8 cellular contexts compared by ENCODE assay signal in the genomic region with DNA sequence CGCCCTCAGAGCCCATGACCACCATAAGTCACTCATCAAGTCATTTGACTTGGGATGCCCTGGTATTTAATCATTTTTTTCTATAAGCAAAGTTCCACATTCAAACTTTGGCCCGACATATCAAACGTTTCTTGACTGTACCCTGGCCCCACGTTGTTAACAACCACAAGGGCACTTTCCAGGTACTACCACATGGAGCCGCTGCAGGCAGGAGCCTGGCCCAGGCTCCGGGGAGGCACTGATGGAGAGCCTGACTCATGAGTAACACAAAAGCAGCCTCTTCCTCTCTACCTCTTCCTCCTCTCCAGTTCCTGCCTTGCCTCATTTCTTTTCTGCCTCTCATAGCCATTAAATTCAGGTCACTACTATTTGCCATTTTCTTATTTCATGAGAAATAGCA.
DNase-seq lines count a peak whose midpoint lies in the region; TF ChIP-seq lines count a peak whose summit lies in the region.
"Not testable (repeated sequence)": the region's sequence is repeated elsewhere in the genome, so short reads cannot be mapped to it uniquely, and the experiment has no call there.

No MANE protein-coding gene starts in this region.

- peak; percentile 15 for TF ChIP-seq CTCF in colonic mucosa (IDR thresholded peaks at IDR 0.05)
- TF ChIP-seq CTCF in sigmoid colon (IDR thresholded peaks at IDR 0.05): peak in 2 of 4 experiments; percentile 15 to 37

- H3K9me3 ChIP-seq in colonic mucosa; iPS DF 6.9 (ENCODE audit: control insufficient read depth, insufficient read depth, low read length); sigmoid colon: not testable (repeated sequence)

- TF ChIP-seq POLR2A in sigmoid colon (IDR thresholded peaks at IDR 0.05): not testable (repeated sequence)

- H3K4me1 Mint-ChIP-seq in activated T-cell treated with anti-CD3 and anti-CD28 coated beads, Interleukin-2, amount 50 U/mL, for 24 hours (ENCODE audit: low read depth): not testable (repeated sequence)

- H3K36me3 ChIP-seq in colonic mucosa; iPS DF 6.9 (ENCODE audit: control insufficient read depth, insufficient read depth, low read length); sigmoid colon: not testable (repeated sequence)

- not testable (repeated sequence) for H3K27me3 ChIP-seq in colonic mucosa; iPS DF 6.9 (ENCODE audit: control insufficient read depth, insufficient read depth, low read length); sigmoid colon

- DNase-seq in GM04504 (ENCODE audit: low read depth) (peak; percentile 2), T follicular helper cell (ENCODE audit: low read depth) (peak; percentile 19), colonic mucosa (peak; percentile 50), iPS DF 6.9 (ENCODE audit: low read depth, low spot score) (peak; percentile 5), sigmoid colon (peak; percentile 66), stromal cell of bone marrow (ENCODE audit: low read depth) (peak; percentile 29)
- peak; percentile 65 for DNase-seq in activated T-cell treated with anti-CD3 and anti-CD28 coated beads, Interleukin-2, amount 50 U/mL, for 24 hours

- H3K27ac Mint-ChIP-seq in activated T-cell treated with anti-CD3 and anti-CD28 coated beads, Interleukin-2, amount 50 U/mL, for 24 hours: not testable (repeated sequence)

- intact Hi-C loops in colonic mucosa (cut with DNase I); sigmoid colon (cut with DNase I): not testable (repeated sequence)

- not testable (repeated sequence) for H3K4me1 ChIP-seq in colonic mucosa; iPS DF 6.9 (ENCODE audit: control insufficient read depth, insufficient read depth, low read length); sigmoid colon

- H3K36me3 Mint-ChIP-seq in activated T-cell treated with anti-CD3 and anti-CD28 coated beads, Interleukin-2, amount 50 U/mL, for 24 hours (ENCODE audit: low read depth): not testable (repeated sequence)

- not testable (repeated sequence) for H3K9me3 Mint-ChIP-seq in activated T-cell treated with anti-CD3 and anti-CD28 coated beads, Interleukin-2, amount 50 U/mL, for 24 hours

- not testable (repeated sequence) for H3K27ac ChIP-seq in colonic mucosa; iPS DF 6.9 (ENCODE audit: low read length); sigmoid colon

- not testable (repeated sequence) for H3K27me3 Mint-ChIP-seq in activated T-cell treated with anti-CD3 and anti-CD28 coated beads, Interleukin-2, amount 50 U/mL, for 24 hours

- not testable (repeated sequence) for H3K4me3 Mint-ChIP-seq in activated T-cell treated with anti-CD3 and anti-CD28 coated beads, Interleukin-2, amount 50 U/mL, for 24 hours

- H3K4me3 ChIP-seq in colonic mucosa; iPS DF 6.9 (ENCODE audit: low read length); sigmoid colon: not testable (repeated sequence)

- not testable (repeated sequence) for H3K9ac ChIP-seq in colonic mucosa (ENCODE audit: low read depth in 2 of 2, low read length in 2 of 2)

- no CpG with 5 or more reads among the region's 6 CpGs for WGBS in iPS DF 6.9 (ENCODE audit: insufficient coverage, insufficient read length)
- WGBS in sigmoid colon, 2 donors: 29 to 33% methylated on average over 5 to 6 of the region's 6 CpGs

- TF ChIP-seq EP300 in Ishikawa (IDR thresholded peaks at IDR 0.05; ENCODE audit: borderline replicate concordance); sigmoid colon (IDR thresholded peaks at IDR 0.05): not testable (repeated sequence)

- TF ChIP-seq RAD21 in Ishikawa (IDR thresholded peaks at IDR 0.05; ENCODE audit: low read depth): peak; percentile 70

Comparison
In these comparisons a context has a peak if more than half of its experiments do, and no peak if none do; other contexts are left out.
1. DNase-seq: peak in every context shown above with its lines; median percentile 66 in sigmoid colon; 65 in activated T-cell treated with anti-CD3 and anti-CD28 coated beads, Interleukin-2, amount 50 U/mL, for 24 hours; 50 in colonic mucosa; 29 in stromal cell of bone marrow; 19 in T follicular helper cell; 5 in iPS DF 6.9; 2 in GM04504.